2 cellular contexts compared by ENCODE assay signal in the genomic region with DNA sequence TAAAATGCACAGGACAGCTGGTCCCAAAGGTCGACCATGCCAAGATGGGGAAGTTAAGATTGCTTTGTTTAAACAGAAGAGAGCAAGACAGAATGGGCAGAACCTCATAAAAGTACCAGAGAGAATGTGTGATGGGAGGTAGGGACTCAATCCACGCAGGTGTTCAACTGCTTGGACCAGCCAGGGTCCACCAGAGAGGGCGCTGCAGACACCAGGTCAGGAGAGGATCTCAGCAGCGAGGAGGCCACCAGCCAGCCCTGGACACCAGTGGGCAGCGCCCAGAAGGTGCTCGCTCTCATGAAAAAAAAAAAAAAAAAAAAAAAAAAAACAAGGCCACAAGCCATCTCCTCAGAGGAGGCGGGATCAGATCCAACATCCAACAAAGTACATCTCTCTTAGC.
TF ChIP-seq lines count a peak whose summit lies in the region.

No MANE protein-coding gene starts in this region.

TF ChIP-seq in H1, 55 proteins besides CTCF, POLR2A, EP300 and RAD21:
- no peak for TF ChIP-seq TBP (IDR thresholded peaks at IDR 0.05; ENCODE audit: low read depth, low read length)
- TF ChIP-seq CBX5 (IDR thresholded peaks at IDR 0.05; ENCODE audit: low read depth, low read length): no peak
- no peak for TF ChIP-seq CHD1 (IDR thresholded peaks at IDR 0.05; ENCODE audit: low read depth, low read length)
- TF ChIP-seq CHD2 (IDR thresholded peaks at IDR 0.05; ENCODE audit: low read length): no peak
- no peak for TF ChIP-seq EGR1 (IDR thresholded peaks at IDR 0.05; ENCODE audit: borderline replicate concordance, low read depth, low read length)
- TF ChIP-seq SRF (IDR thresholded peaks at IDR 0.05; ENCODE audit: low read depth, low read length): no peak
- no peak for TF ChIP-seq SP1 (IDR thresholded peaks at IDR 0.05; ENCODE audit: low read depth, low read length)
- no peak for TF ChIP-seq SUZ12 (IDR thresholded peaks at IDR 0.05; ENCODE audit: low read length)
- no peak for TF ChIP-seq TAF7 (optimal IDR thresholded peaks at IDR 0.05; ENCODE audit: borderline replicate concordance, low read depth, low read length)
- TF ChIP-seq TAF1 (IDR thresholded peaks at IDR 0.05; ENCODE audit: low read depth, low read length): no peak
- TF ChIP-seq JUN (IDR thresholded peaks at IDR 0.05; ENCODE audit: low read depth, low read length): no peak
- no peak for TF ChIP-seq ASH2L (IDR thresholded peaks at IDR 0.05; ENCODE audit: low read length)
- TF ChIP-seq MAX (IDR thresholded peaks at IDR 0.05): no peak
- no peak for TF ChIP-seq TEAD4 (IDR thresholded peaks at IDR 0.05; ENCODE audit: low read depth, low read length)
- no peak for TF ChIP-seq NRF1 (IDR thresholded peaks at IDR 0.05; ENCODE audit: low read depth, low read length)
- no peak for TF ChIP-seq SIRT6 (IDR thresholded peaks at IDR 0.05; ENCODE audit: low read length)
- no peak for TF ChIP-seq TCF12 (IDR thresholded peaks at IDR 0.05; ENCODE audit: low read depth, low read length)
- TF ChIP-seq SAP30 (IDR thresholded peaks at IDR 0.05; ENCODE audit: insufficient read depth, insufficient replicate concordance, low read length): no peak
- TF ChIP-seq MAFK (IDR thresholded peaks at IDR 0.05; ENCODE audit: low read depth, low read length): no peak
TF ChIP-seq in H1: peak in this region for 0.

TF ChIP-seq in HepG2, 621 proteins besides CTCF, POLR2A, EP300 and RAD21:
- TF ChIP-seq SATB2 (CRISPR knock-in tag; IDR thresholded peaks at IDR 0.05) (no peak), ZKSCAN8 (CRISPR knock-in tag; IDR thresholded peaks at IDR 0.05; ENCODE audit: borderline replicate concordance) (no peak), ZNF572 (CRISPR knock-in tag; IDR thresholded peaks at IDR 0.05) (no peak), SRSF1 (optimal IDR thresholded peaks at IDR 0.05; ENCODE audit: low read depth, low read length) (no peak), KDM6A (CRISPR knock-in tag; IDR thresholded peaks at IDR 0.05; ENCODE audit: low read depth) (no peak), SP1 (IDR thresholded peaks at IDR 0.05) (no peak), SP1 (CRISPR knock-in tag; IDR thresholded peaks at IDR 0.05) (no peak), IKZF4 (CRISPR knock-in tag; IDR thresholded peaks at IDR 0.05; ENCODE audit: borderline replicate concordance, low read depth, not compliant biosample characterization) (no peak), ZSCAN25 (CRISPR knock-in tag; IDR thresholded peaks at IDR 0.05) (no peak), ZNF577 (CRISPR knock-in tag; IDR thresholded peaks at IDR 0.05; ENCODE audit: borderline replicate concordance, low read depth) (no peak), SMAD9 (CRISPR knock-in tag; IDR thresholded peaks at IDR 0.05) (no peak), RAD51 (IDR thresholded peaks at IDR 0.05; ENCODE audit: borderline replicate concordance) (no peak), ZFX (CRISPR knock-in tag; IDR thresholded peaks at IDR 0.05; ENCODE audit: low read depth) (no peak), ELK4 (CRISPR knock-in tag; IDR thresholded peaks at IDR 0.05; ENCODE audit: borderline replicate concordance) (no peak), ZFP41 (CRISPR knock-in tag; IDR thresholded peaks at IDR 0.05; ENCODE audit: borderline replicate concordance) (no peak), ZNF737 (CRISPR knock-in tag; IDR thresholded peaks at IDR 0.05; ENCODE audit: borderline replicate concordance) (no peak), TEAD3 (CRISPR knock-in tag; optimal IDR thresholded peaks at IDR 0.05; ENCODE audit: borderline replicate concordance) (no peak)
- TF ChIP-seq, protein P1, sequence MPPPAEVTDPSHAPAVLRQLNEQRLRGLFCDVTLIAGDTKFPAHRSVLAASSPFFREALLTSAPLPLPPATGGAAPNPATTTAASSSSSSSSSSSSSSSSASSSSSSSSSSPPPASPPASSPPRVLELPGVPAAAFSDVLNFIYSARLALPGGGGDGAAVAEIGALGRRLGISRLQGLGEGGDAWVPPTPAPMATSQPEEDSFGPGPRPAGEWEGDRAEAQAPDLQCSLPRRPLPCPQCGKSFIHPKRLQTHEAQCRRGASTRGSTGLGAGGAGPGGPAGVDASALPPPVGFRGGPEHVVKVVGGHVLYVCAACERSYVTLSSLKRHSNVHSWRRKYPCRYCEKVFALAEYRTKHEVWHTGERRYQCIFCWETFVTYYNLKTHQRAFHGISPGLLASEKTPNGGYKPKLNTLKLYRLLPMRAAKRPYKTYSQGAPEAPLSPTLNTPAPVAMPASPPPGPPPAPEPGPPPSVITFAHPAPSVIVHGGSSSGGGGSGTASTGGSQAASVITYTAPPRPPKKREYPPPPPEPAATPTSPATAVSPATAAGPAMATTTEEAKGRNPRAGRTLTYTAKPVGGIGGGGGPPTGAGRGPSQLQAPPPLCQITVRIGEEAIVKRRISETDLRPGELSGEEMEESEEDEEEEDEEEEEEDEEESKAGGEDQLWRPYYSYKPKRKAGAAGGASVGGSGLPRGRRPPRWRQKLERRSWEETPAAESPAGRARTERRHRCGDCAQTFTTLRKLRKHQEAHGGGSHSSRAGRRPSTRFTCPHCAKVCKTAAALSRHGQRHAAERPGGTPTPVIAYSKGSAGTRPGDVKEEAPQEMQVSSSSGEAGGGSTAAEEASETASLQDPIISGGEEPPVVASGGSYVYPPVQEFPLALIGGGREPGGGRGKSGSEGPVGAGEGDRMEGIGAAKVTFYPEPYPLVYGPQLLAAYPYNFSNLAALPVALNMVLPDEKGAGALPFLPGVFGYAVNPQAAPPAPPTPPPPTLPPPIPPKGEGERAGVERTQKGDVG (CRISPR knock-in tag; IDR thresholded peaks at IDR 0.05; ENCODE audit: borderline replicate concordance): no peak
